In genomic region chr16:47716571-47716970, GRCh38 we compare ENCODE assay signal across 1 cellular context.
TF ChIP-seq lines count a peak whose summit lies in the region.

No MANE protein-coding gene starts in this region.

TF ChIP-seq in GM23338, 12 proteins besides CTCF, POLR2A, EP300 and RAD21 (continued from another document):
- no peak for TF ChIP-seq ZNF462 (CRISPR knock-in tag; IDR thresholded peaks at IDR 0.05)
- no peak for TF ChIP-seq CREB1 (CRISPR knock-in tag; IDR thresholded peaks at IDR 0.05; ENCODE audit: low read depth)
- no peak for TF ChIP-seq JUNB (IDR thresholded peaks at IDR 0.05; ENCODE audit: unreplicated experiment)
- TF ChIP-seq STAT1 (IDR thresholded peaks at IDR 0.05; ENCODE audit: unreplicated experiment) = no peak
